Comparison of ENCODE assay signal across 11 cellular contexts in genomic region chr22:41191467-41191866, GRCh38. TPM values are rescaled to one million over a fixed set of nuclear protein-coding genes. Genes with fewer than 3 reads are reported as not detected.
"Had no signal": no experiment of that assay in that cellular context is flagged by ENCODE, and none has a peak within 500 bp of the region (broad histone marks: within the 10 kb centered on the region; RNA-seq: fewer than 3 reads in every experiment).

No MANE protein-coding gene starts in this region.

- H3K4me3 Mint-ChIP-seq: HFFc6 had no signal

- ATAC-seq: HCT116, K562 had no signal

- H3K9me3 ChIP-seq: HAP-1 had no signal

- H3K27ac ChIP-seq: GM23248, HL-60 had no signal

- H3K27ac Mint-ChIP-seq: HFFc6 had no signal

- DNase-seq: GM23248, GOT3, H7, HFFc6, IMR-90 had no signal

- H3K4me3 ChIP-seq: GM23248, HAP-1, K562 had no signal

- H3K9me3 Mint-ChIP-seq: HFFc6 had no signal

- H3K36me3 ChIP-seq: HAP-1 had no signal

- H3K4me1 ChIP-seq: HAP-1 had no signal

RNA-seq across cellular contexts. Expression of gene CHADL, which starts 49.3 kb away (rescaled TPM):
- total RNA-seq: H4, H7, HT1080, K562 had no signal
- polyA plus RNA-seq: K562 had no signal
